33 cellular contexts compared by ENCODE assay signal in genomic region chr6:103264020-103264419, GRCh38.
"Had no signal": no experiment of that assay in that cellular context is flagged by ENCODE, and none has a peak within 500 bp of the region (broad histone marks: within the 10 kb centered on the region; RNA-seq: fewer than 3 reads in every experiment).

No MANE protein-coding gene starts in this region.

- H3K27me3 ChIP-seq: adrenal gland, body of pancreas, brain microvascular endothelial cell, breast epithelium had no signal

- H3K4me3 ChIP-seq: adrenal gland, body of pancreas, breast epithelium had no signal

- H3K4me1 ChIP-seq: adrenal gland, body of pancreas, breast epithelium had no signal

- H3K9me3 ChIP-seq: body of pancreas, breast epithelium had no signal

- ATAC-seq: activated CD8-positive, alpha-beta T cell treated with anti-CD3 and anti-CD28 coated beads for 36 hours; activated naive CD4-positive, alpha-beta T cell treated with anti-CD3 and anti-CD28 coated beads, Interleukin-2, amount 50 U/mL, for 72 hours; activated T-cell treated with anti-CD3 and anti-CD28 coated beads, Interleukin-2, amount 50 U/mL, for 4 hours; activated T-cell treated with anti-CD3 and anti-CD28 coated beads, Interleukin-2, amount 50 U/mL, for 72 hours; activated T-helper 17 cell treated with anti-CD3 and anti-CD28 coated beads, Interleukin-2, amount 50 U/mL, for 72 hours; body of pancreas had no signal

- DNase-seq: activated B cell treated with CpG ODN at 0.5 μM for 24 hours; activated CD4-positive, alpha-beta memory T cell treated with anti-CD3 and anti-CD28 coated beads for 36 hours; activated CD4-positive, alpha-beta T cell treated with anti-CD3 and anti-CD28 coated beads for 4 hours; activated CD4-positive, alpha-beta T cell treated with anti-CD3 and anti-CD28 coated beads, Interleukin-2, amount 10 ng/mL, durations not matched to agents 24 days and 14 days; activated CD4-positive, alpha-beta T cell treated with anti-CD3 and anti-CD28 coated beads, Interleukin-2, amount 50 U/mL, for 1 hour; activated CD4-positive, alpha-beta T cell treated with anti-CD3 and anti-CD28 coated beads, Interleukin-2, amount 50 U/mL, for 4 hours; activated CD4-positive, CD25-positive, alpha-beta regulatory T cell treated with anti-CD3 and anti-CD28 coated beads, Interleukin-2, amount 50 U/mL, for 72 hours; activated CD8-positive, alpha-beta memory T cell treated with anti-CD3 and anti-CD28 coated beads, Interleukin-2, amount 50 U/mL, for 4 hours; activated CD8-positive, alpha-beta T cell treated with anti-CD3 and anti-CD28 coated beads for 36 hours; activated effector memory CD4-positive, alpha-beta T cell treated with anti-CD3 and anti-CD28 coated beads, Interleukin-2, amount 50 U/mL, for 16 hours; activated gamma-delta T cell treated with Interleukin-2 at 50 U/mL for 16 hours; activated naive CD4-positive, alpha-beta T cell; activated naive CD4-positive, alpha-beta T cell treated with anti-CD3 and anti-CD28 coated beads for 36 hours; activated naive CD4-positive, alpha-beta T cell treated with anti-CD3 and anti-CD28 coated beads, Interleukin-2, amount 50 U/mL, for 16 hours; activated naive CD8-positive, alpha-beta T cell treated with anti-CD3 and anti-CD28 coated beads for 36 hours; activated T-cell treated with anti-CD3 and anti-CD28 coated beads for 4 hours; activated T-cell treated with anti-CD3 and anti-CD28 coated beads, Interleukin-2, amount 50 U/mL, for 1 hour; activated T-cell treated with anti-CD3 and anti-CD28 coated beads, Interleukin-2, amount 50 U/mL, for 4 hours; activated T-cell treated with anti-CD3 and anti-CD28 coated beads, Interleukin-2, amount 50 U/mL, for 72 hours; adrenal gland; amniotic stem cell; aorta; body of pancreas; brain microvascular endothelial cell; central memory CD4-positive, alpha-beta T cell; cerebellar nuclear complex; T-helper 1 cell; T-helper 2 cell; T-helper 9 cell had no signal

- H3K27ac ChIP-seq: adrenal gland, body of pancreas, brain microvascular endothelial cell, breast epithelium, VCaP had no signal

- H3K36me3 ChIP-seq: adrenal gland, brain microvascular endothelial cell, breast epithelium had no signal
